ENCODE assay signal across 26 cellular contexts in genomic region chr10:805635-806305, GRCh38.
DNase-seq lines count a peak whose midpoint lies in the region; ATAC-seq and TF ChIP-seq lines count a peak whose summit lies in the region.
"Had no signal": no experiment of that assay in that cellular context is flagged by ENCODE, and none has a peak within 500 bp of the region (broad histone marks: within the 10 kb centered on the region; RNA-seq: fewer than 3 reads in every experiment).

No MANE protein-coding gene starts in this region.

- peaks cover 0 to 25% of the 10 kb centered on the region in 2 donors for H3K36me3 ChIP-seq in adrenal gland (replicated peaks in 1 of 2)

- no peak for TF ChIP-seq CTCF in adrenal gland (IDR thresholded peaks at IDR 0.05)
- TF ChIP-seq CTCF in nephron progenitor cell (IDR thresholded peaks at IDR 0.05): no peak
- TF ChIP-seq CTCF in foreskin fibroblast (IDR thresholded peaks at IDR 0.05; ENCODE audit: low read depth, low read length): no peak

- intact Hi-C loops in adrenal gland (cut with DNase I): no loop called here

- 86 to 92% (median 88%) methylated on average over 27 to 28 of the region's 28 CpGs for WGBS in adrenal gland, 4 donors

- no peaks in the 10 kb centered on the region for H3K9me3 Mint-ChIP-seq in activated naive CD8-positive, alpha-beta T cell (ENCODE audit: low read depth)
- no peaks in the 10 kb centered on the region for H3K9me3 Mint-ChIP-seq in activated naive CD8-positive, alpha-beta T cell treated with anti-CD3 and anti-CD28 coated beads, Interleukin-2, amount 50 U/mL, for 24 hours
- peaks cover 7% of the 10 kb centered on the region for H3K9me3 Mint-ChIP-seq in nephron progenitor cell
- H3K9me3 Mint-ChIP-seq in stimulated activated naive B cell treated with anti-CD40 and anti-IgM and Interleukin-4, amounts not matched to agents 10 μg/mL and 1 μg/mL and 100 μg/mL, for 72 hours: no peaks in the 10 kb centered on the region
- H3K9me3 Mint-ChIP-seq: activated naive CD4-positive, alpha-beta T cell treated with anti-CD3 and anti-CD28 coated beads for 36 hours; CD8-positive, alpha-beta T cell had no signal

- H3K9me3 ChIP-seq in adrenal gland (replicated peaks in 1 of 3): no peaks in the 10 kb centered on the region
- H3K9me3 ChIP-seq: gastroesophageal sphincter, lower lobe of right lung, stomach, thyroid gland had no signal

- H3K36me3 Mint-ChIP-seq in activated naive CD8-positive, alpha-beta T cell: no peaks in the 10 kb centered on the region
- peaks cover 26% of the 10 kb centered on the region for H3K36me3 Mint-ChIP-seq in activated naive CD8-positive, alpha-beta T cell treated with anti-CD3 and anti-CD28 coated beads, Interleukin-2, amount 50 U/mL, for 24 hours (ENCODE audit: low read depth)
- peaks cover 46% of the 10 kb centered on the region for H3K36me3 Mint-ChIP-seq in nephron progenitor cell (ENCODE audit: low read depth)
- H3K36me3 Mint-ChIP-seq in stimulated activated naive B cell treated with anti-CD40 and anti-IgM and Interleukin-4, amounts not matched to agents 10 μg/mL and 1 μg/mL and 100 μg/mL, for 72 hours: peaks cover 38 to 56% of the 10 kb centered on the region in 2 donors

- H3K27ac Mint-ChIP-seq in activated naive CD8-positive, alpha-beta T cell: peak overlapping the region; percentile 10
- no peak overlapping the region for H3K27ac Mint-ChIP-seq in activated naive CD8-positive, alpha-beta T cell treated with anti-CD3 and anti-CD28 coated beads, Interleukin-2, amount 50 U/mL, for 24 hours
- H3K27ac Mint-ChIP-seq in nephron progenitor cell: peak overlapping the region; percentile 91
- peak overlapping the region; percentile 89 for H3K27ac Mint-ChIP-seq in stimulated activated naive B cell treated with anti-CD40 and anti-IgM and Interleukin-4, amounts not matched to agents 10 μg/mL and 1 μg/mL and 100 μg/mL, for 72 hours
- H3K27ac Mint-ChIP-seq: activated naive CD4-positive, alpha-beta T cell treated with anti-CD3 and anti-CD28 coated beads for 36 hours; CD8-positive, alpha-beta T cell; IgD-negative memory B cell had no signal

- peaks cover 5 to 10% of the 10 kb centered on the region in 2 donors for H3K4me1 ChIP-seq in adrenal gland (replicated peaks in 1 of 2)
- H3K4me1 ChIP-seq: thyroid gland had no signal

- no peak overlapping the region for H3K4me3 ChIP-seq in adrenal gland
- H3K4me3 ChIP-seq in foreskin fibroblast (ENCODE audit: low read depth in 1 of 2, low read length in 2 of 2): no peak overlapping the region
- H3K4me3 ChIP-seq: gastroesophageal sphincter, lower lobe of right lung, smooth muscle cell, stomach, thyroid gland had no signal

- no peak for ATAC-seq in activated naive CD8-positive, alpha-beta T cell treated with anti-CD3 and anti-CD28 coated beads, Interleukin-2, amount 50 U/mL, for 24 hours
- ATAC-seq in stimulated activated naive B cell treated with anti-CD40 and anti-IgM and Interleukin-4, amounts not matched to agents 10 μg/mL and 1 μg/mL and 100 μg/mL, for 72 hours (replicated peaks): no peak
- ATAC-seq in GM21717 (IDR thresholded peaks at IDR 0.05; ENCODE audit: unreplicated experiment): no peak
- ATAC-seq: CD8-positive, alpha-beta T cell; gastroesophageal sphincter; Panc1 had no signal

- no peak overlapping the region for H3K4me3 Mint-ChIP-seq in activated naive CD8-positive, alpha-beta T cell
- no peak overlapping the region for H3K4me3 Mint-ChIP-seq in activated naive CD8-positive, alpha-beta T cell treated with anti-CD3 and anti-CD28 coated beads, Interleukin-2, amount 50 U/mL, for 24 hours
- no peak overlapping the region for H3K4me3 Mint-ChIP-seq in nephron progenitor cell
- peak overlapping the region in 1 of 2 donors; percentile 19 for H3K4me3 Mint-ChIP-seq in stimulated activated naive B cell treated with anti-CD40 and anti-IgM and Interleukin-4, amounts not matched to agents 10 μg/mL and 1 μg/mL and 100 μg/mL, for 72 hours
- H3K4me3 Mint-ChIP-seq: activated naive CD4-positive, alpha-beta T cell treated with anti-CD3 and anti-CD28 coated beads for 36 hours; CD8-positive, alpha-beta T cell; naive thymus-derived CD4-positive, alpha-beta T cell had no signal

- H3K4me1 Mint-ChIP-seq in activated naive CD8-positive, alpha-beta T cell (ENCODE audit: low read depth): peaks cover 6% of the 10 kb centered on the region
- H3K4me1 Mint-ChIP-seq in activated naive CD8-positive, alpha-beta T cell treated with anti-CD3 and anti-CD28 coated beads, Interleukin-2, amount 50 U/mL, for 24 hours: peaks cover 5% of the 10 kb centered on the region
- peaks cover 30% of the 10 kb centered on the region for H3K4me1 Mint-ChIP-seq in nephron progenitor cell
- H3K4me1 Mint-ChIP-seq in stimulated activated naive B cell treated with anti-CD40 and anti-IgM and Interleukin-4, amounts not matched to agents 10 μg/mL and 1 μg/mL and 100 μg/mL, for 72 hours: peaks cover 11 to 13% of the 10 kb centered on the region in 2 donors

- TF ChIP-seq POLR2A in adrenal gland (IDR thresholded peaks at IDR 0.05): no peak

- H3K27ac ChIP-seq in adrenal gland: peak overlapping the region in 3 of 5 donors; percentile 20 to 82 (median 44)
- H3K27ac ChIP-seq: brain microvascular endothelial cell, gastroesophageal sphincter, lower lobe of right lung, stomach, thyroid gland had no signal

- H3K27me3 ChIP-seq in adrenal gland: no peaks in the 10 kb centered on the region
- H3K27me3 ChIP-seq: brain microvascular endothelial cell, gastroesophageal sphincter, stomach, thyroid gland had no signal

- no peak for DNase-seq in activated naive CD8-positive, alpha-beta T cell treated with anti-CD3 and anti-CD28 coated beads, Interleukin-2, amount 50 U/mL, for 24 hours
- peak in 2 of 7 donors; percentile 28 to 51 for DNase-seq in adrenal gland
- no peak for DNase-seq in nephron progenitor cell
- no peak for DNase-seq in stimulated activated naive B cell treated with anti-CD40 and anti-IgM and Interleukin-4, amounts not matched to agents 10 μg/mL and 1 μg/mL and 100 μg/mL, for 72 hours
- no peak for DNase-seq in foreskin fibroblast
- DNase-seq in activated effector memory CD4-positive, alpha-beta T cell treated with anti-CD3 and anti-CD28 coated beads, Interleukin-2, amount 50 U/mL, for 16 hours: no peak
- DNase-seq: activated CD4-positive, alpha-beta T cell treated with anti-CD3 and anti-CD28 coated beads for 4 hours; activated naive CD4-positive, alpha-beta T cell treated with anti-CD3 and anti-CD28 coated beads for 36 hours; AML-193; brain microvascular endothelial cell; naive thymus-derived CD4-positive, alpha-beta T cell; NCI-H446; NCI-H748 treated with DMSO at 0.1 percent for 48 hours; SHP77 treated with DMSO at 0.1 percent for 48 hours; stimulated activated CD4-positive, alpha-beta T cell treated with anti-CD3 and anti-CD28 coated beads, Interleukin-1b, Interleukin-23, amount 100 ng/mL, for 48 hours; stomach; T-helper 9 cell; thyroid gland had no signal

- H3K27me3 Mint-ChIP-seq in activated naive CD8-positive, alpha-beta T cell: no peaks in the 10 kb centered on the region
- H3K27me3 Mint-ChIP-seq in activated naive CD8-positive, alpha-beta T cell treated with anti-CD3 and anti-CD28 coated beads, Interleukin-2, amount 50 U/mL, for 24 hours: no peaks in the 10 kb centered on the region
- H3K27me3 Mint-ChIP-seq in nephron progenitor cell (ENCODE audit: low read depth, poor library complexity): no peaks in the 10 kb centered on the region
- H3K27me3 Mint-ChIP-seq in stimulated activated naive B cell treated with anti-CD40 and anti-IgM and Interleukin-4, amounts not matched to agents 10 μg/mL and 1 μg/mL and 100 μg/mL, for 72 hours: no peaks in the 10 kb centered on the region
- H3K27me3 Mint-ChIP-seq: IgD-negative memory B cell; naive thymus-derived CD4-positive, alpha-beta T cell had no signal
